ENCODE assay signal across 1 cellular context in genomic region chr3:69739204-69740102, GRCh38.
TF ChIP-seq lines count a peak whose summit lies in the region.

MITF (plus strand) TSS chr3:69739464; CDS start chr3:69739598, 134 bp downstream.

TF ChIP-seq in HepG2, 621 proteins besides CTCF, POLR2A, EP300 and RAD21 (continued from another document and continues in another):
- TF ChIP-seq TFDP1 (CRISPR knock-in tag; IDR thresholded peaks at IDR 0.05; ENCODE audit: borderline replicate concordance) = no peak; the same call in 1 of the 2 replicates
- TF ChIP-seq ZNF143 (CRISPR knock-in tag; IDR thresholded peaks at IDR 0.05) = peak; percentile 93
- no peak for TF ChIP-seq MATR3 (CRISPR knock-in tag; IDR thresholded peaks at IDR 0.05)
- no peak; the same call in 1 of the 2 replicates for TF ChIP-seq ZNF350 (CRISPR knock-in tag; IDR thresholded peaks at IDR 0.05; ENCODE audit: borderline replicate concordance, low read depth)
- no peak for TF ChIP-seq LCORL (IDR thresholded peaks at IDR 0.05)
- no peak for TF ChIP-seq LCORL (CRISPR knock-in tag; IDR thresholded peaks at IDR 0.05)
- TF ChIP-seq BCL3 (CRISPR knock-in tag; IDR thresholded peaks at IDR 0.05) = no peak
- no peak for TF ChIP-seq GZF1 (CRISPR knock-in tag; IDR thresholded peaks at IDR 0.05)
- TF ChIP-seq REST (IDR thresholded peaks at IDR 0.05; ENCODE audit: borderline replicate concordance in 1 of 2, low read depth in 1 of 2, low read length in 2 of 2) = no peak
- TF ChIP-seq ZNF333 (CRISPR knock-in tag; IDR thresholded peaks at IDR 0.05; ENCODE audit: borderline replicate concordance) = no peak
- TF ChIP-seq ZNF235 (CRISPR knock-in tag; IDR thresholded peaks at IDR 0.05; ENCODE audit: borderline replicate concordance) = no peak
- TF ChIP-seq CREB1 (IDR thresholded peaks at IDR 0.05) = 0 out of 2 replicates have a peak, but pooled peaks have one; percentile 12
- TF ChIP-seq CREB1 (CRISPR knock-in tag; IDR thresholded peaks at IDR 0.05) = peak; percentile 70
- TF ChIP-seq GMEB1 (CRISPR knock-in tag; IDR thresholded peaks at IDR 0.05; ENCODE audit: borderline replicate concordance) = peak; percentile 58; the same call in 1 of the 2 replicates
- no peak for TF ChIP-seq EHMT2 (IDR thresholded peaks at IDR 0.05; ENCODE audit: borderline replicate concordance, low read depth, low read length)
- no peak for TF ChIP-seq ZSCAN5A (CRISPR knock-in tag; IDR thresholded peaks at IDR 0.05; ENCODE audit: borderline replicate concordance)
- TF ChIP-seq ZNF674 (CRISPR knock-in tag; IDR thresholded peaks at IDR 0.05; ENCODE audit: low read depth) = no peak
- TF ChIP-seq MLXIP (CRISPR knock-in tag; IDR thresholded peaks at IDR 0.05; ENCODE audit: borderline replicate concordance) = no peak
- no peak for TF ChIP-seq ZNF496 (CRISPR knock-in tag; IDR thresholded peaks at IDR 0.05; ENCODE audit: insufficient replicate concordance)
- TF ChIP-seq BORCS8-MEF2B (CRISPR knock-in tag; IDR thresholded peaks at IDR 0.05) = no peak
- no peak for TF ChIP-seq SMC3 (IDR thresholded peaks at IDR 0.05; ENCODE audit: low read length)
- no peak for TF ChIP-seq NONO (IDR thresholded peaks at IDR 0.05)
- TF ChIP-seq NONO (CRISPR knock-in tag; conservative IDR thresholded peaks at IDR 0.05) = 0 out of 2 replicates have a peak, but pooled peaks have one; percentile 43
- no peak for TF ChIP-seq RERE (CRISPR knock-in tag; IDR thresholded peaks at IDR 0.05; ENCODE audit: low read depth)
- TF ChIP-seq U2AF1 (optimal IDR thresholded peaks at IDR 0.05; ENCODE audit: low read depth, low read length) = no peak
- TF ChIP-seq ZNF335 (CRISPR knock-in tag; IDR thresholded peaks at IDR 0.05) = no peak
- TF ChIP-seq NKX3-1 (CRISPR knock-in tag; IDR thresholded peaks at IDR 0.05) = no peak
- TF ChIP-seq ZBED4 (CRISPR knock-in tag; IDR thresholded peaks at IDR 0.05; ENCODE audit: borderline replicate concordance) = no peak
- no peak for TF ChIP-seq ELF3 (CRISPR knock-in tag; IDR thresholded peaks at IDR 0.05)
- TF ChIP-seq ATF7 (IDR thresholded peaks at IDR 0.05) = no peak
- TF ChIP-seq ATF7 (CRISPR knock-in tag; IDR thresholded peaks at IDR 0.05) = no peak
- no peak for TF ChIP-seq NFE2L1 (CRISPR knock-in tag; IDR thresholded peaks at IDR 0.05; ENCODE audit: borderline replicate concordance)
- TF ChIP-seq MTA3 (CRISPR knock-in tag; IDR thresholded peaks at IDR 0.05) = no peak
- peak; percentile 83 for TF ChIP-seq PATZ1 (CRISPR knock-in tag; IDR thresholded peaks at IDR 0.05)
